ENCODE assay signal across 2 cellular contexts in the genomic region with DNA sequence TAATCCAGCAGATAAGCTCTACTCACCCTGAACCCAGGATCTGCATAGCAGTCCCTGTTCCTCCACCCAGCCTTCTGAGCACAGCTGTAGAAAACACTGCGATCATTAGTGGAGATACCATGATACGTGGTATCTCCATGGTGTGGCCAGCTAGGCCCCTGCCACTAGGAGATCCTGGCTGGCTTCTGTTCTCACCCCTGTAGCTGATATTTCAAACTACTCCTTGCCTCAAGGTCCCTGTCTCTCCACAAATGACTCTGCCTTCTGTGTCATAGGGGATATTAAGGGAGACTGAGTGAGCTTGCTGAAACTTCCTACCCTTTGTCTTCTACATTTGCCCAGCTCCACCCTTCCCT.
TF ChIP-seq lines count a peak whose summit lies in the region.

No MANE protein-coding gene starts in this region.

TF ChIP-seq in A549, 52 proteins besides CTCF, POLR2A, EP300 and RAD21:
- TF ChIP-seq HDAC2 (IDR thresholded peaks at IDR 0.05) (no peak), CBX8 (IDR thresholded peaks at IDR 0.05) (no peak), TFCP2L1 (CRISPR knock-in tag; IDR thresholded peaks at IDR 0.05) (no peak), NR3C1 (IDR thresholded peaks at IDR 0.05) (no peak), MYC (IDR thresholded peaks at IDR 0.05; ENCODE audit: borderline replicate concordance, low read length) (no peak), CHD2 (IDR thresholded peaks at IDR 0.05; ENCODE audit: low read length, partially characterized antibody) (no peak), PHF8 (IDR thresholded peaks at IDR 0.05; ENCODE audit: borderline replicate concordance, low read depth) (no peak), CEBPB (IDR thresholded peaks at IDR 0.05) (no peak)
- TF ChIP-seq, protein P1, sequence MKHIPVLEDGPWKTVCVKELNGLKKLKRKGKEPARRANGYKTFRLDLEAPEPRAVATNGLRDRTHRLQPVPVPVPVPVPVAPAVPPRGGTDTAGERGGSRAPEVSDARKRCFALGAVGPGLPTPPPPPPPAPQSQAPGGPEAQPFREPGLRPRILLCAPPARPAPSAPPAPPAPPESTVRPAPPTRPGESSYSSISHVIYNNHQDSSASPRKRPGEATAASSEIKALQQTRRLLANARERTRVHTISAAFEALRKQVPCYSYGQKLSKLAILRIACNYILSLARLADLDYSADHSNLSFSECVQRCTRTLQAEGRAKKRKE (CRISPR knock-in tag; IDR thresholded peaks at IDR 0.05; ENCODE audit: low read depth) = no peak
TF ChIP-seq in A549: peak in this region for 0.

TF ChIP-seq in H1, 55 proteins besides CTCF, POLR2A, EP300 and RAD21:
- TF ChIP-seq NRF1 (IDR thresholded peaks at IDR 0.05; ENCODE audit: low read depth, low read length) (no peak), SP4 (IDR thresholded peaks at IDR 0.05; ENCODE audit: low read length) (no peak), EZH2 (IDR thresholded peaks at IDR 0.05; ENCODE audit: low read depth, low read length, severe bottlenecking) (no peak), CREB1 (IDR thresholded peaks at IDR 0.05) (no peak), TCF12 (IDR thresholded peaks at IDR 0.05; ENCODE audit: low read depth, low read length) (no peak), SIN3A (conservative IDR thresholded peaks at IDR 0.05 in 1 of 2, IDR thresholded peaks at IDR 0.05 in 1 of 2; ENCODE audit: low read depth in 1 of 2, low read length in 2 of 2) (no peak), SAP30 (IDR thresholded peaks at IDR 0.05; ENCODE audit: insufficient read depth, insufficient replicate concordance, low read length) (no peak), POLR2AphosphoS5 (IDR thresholded peaks at IDR 0.05; ENCODE audit: low read depth, low read length) (no peak), SP1 (IDR thresholded peaks at IDR 0.05; ENCODE audit: low read depth, low read length) (no peak), SIRT6 (IDR thresholded peaks at IDR 0.05; ENCODE audit: low read length) (no peak), YY1 (IDR thresholded peaks at IDR 0.05; ENCODE audit: low read depth, low read length) (no peak), RBBP5 (IDR thresholded peaks at IDR 0.05; ENCODE audit: borderline replicate concordance, low read depth, low read length) (no peak), BRCA1 (IDR thresholded peaks at IDR 0.05; ENCODE audit: low read depth, low read length) (no peak), SP2 (IDR thresholded peaks at IDR 0.05; ENCODE audit: low read length) (no peak), SIX5 (IDR thresholded peaks at IDR 0.05; ENCODE audit: low read depth, low read length) (no peak), TAF7 (optimal IDR thresholded peaks at IDR 0.05; ENCODE audit: borderline replicate concordance, low read depth, low read length) (no peak)
- TF ChIP-seq, protein P2, sequence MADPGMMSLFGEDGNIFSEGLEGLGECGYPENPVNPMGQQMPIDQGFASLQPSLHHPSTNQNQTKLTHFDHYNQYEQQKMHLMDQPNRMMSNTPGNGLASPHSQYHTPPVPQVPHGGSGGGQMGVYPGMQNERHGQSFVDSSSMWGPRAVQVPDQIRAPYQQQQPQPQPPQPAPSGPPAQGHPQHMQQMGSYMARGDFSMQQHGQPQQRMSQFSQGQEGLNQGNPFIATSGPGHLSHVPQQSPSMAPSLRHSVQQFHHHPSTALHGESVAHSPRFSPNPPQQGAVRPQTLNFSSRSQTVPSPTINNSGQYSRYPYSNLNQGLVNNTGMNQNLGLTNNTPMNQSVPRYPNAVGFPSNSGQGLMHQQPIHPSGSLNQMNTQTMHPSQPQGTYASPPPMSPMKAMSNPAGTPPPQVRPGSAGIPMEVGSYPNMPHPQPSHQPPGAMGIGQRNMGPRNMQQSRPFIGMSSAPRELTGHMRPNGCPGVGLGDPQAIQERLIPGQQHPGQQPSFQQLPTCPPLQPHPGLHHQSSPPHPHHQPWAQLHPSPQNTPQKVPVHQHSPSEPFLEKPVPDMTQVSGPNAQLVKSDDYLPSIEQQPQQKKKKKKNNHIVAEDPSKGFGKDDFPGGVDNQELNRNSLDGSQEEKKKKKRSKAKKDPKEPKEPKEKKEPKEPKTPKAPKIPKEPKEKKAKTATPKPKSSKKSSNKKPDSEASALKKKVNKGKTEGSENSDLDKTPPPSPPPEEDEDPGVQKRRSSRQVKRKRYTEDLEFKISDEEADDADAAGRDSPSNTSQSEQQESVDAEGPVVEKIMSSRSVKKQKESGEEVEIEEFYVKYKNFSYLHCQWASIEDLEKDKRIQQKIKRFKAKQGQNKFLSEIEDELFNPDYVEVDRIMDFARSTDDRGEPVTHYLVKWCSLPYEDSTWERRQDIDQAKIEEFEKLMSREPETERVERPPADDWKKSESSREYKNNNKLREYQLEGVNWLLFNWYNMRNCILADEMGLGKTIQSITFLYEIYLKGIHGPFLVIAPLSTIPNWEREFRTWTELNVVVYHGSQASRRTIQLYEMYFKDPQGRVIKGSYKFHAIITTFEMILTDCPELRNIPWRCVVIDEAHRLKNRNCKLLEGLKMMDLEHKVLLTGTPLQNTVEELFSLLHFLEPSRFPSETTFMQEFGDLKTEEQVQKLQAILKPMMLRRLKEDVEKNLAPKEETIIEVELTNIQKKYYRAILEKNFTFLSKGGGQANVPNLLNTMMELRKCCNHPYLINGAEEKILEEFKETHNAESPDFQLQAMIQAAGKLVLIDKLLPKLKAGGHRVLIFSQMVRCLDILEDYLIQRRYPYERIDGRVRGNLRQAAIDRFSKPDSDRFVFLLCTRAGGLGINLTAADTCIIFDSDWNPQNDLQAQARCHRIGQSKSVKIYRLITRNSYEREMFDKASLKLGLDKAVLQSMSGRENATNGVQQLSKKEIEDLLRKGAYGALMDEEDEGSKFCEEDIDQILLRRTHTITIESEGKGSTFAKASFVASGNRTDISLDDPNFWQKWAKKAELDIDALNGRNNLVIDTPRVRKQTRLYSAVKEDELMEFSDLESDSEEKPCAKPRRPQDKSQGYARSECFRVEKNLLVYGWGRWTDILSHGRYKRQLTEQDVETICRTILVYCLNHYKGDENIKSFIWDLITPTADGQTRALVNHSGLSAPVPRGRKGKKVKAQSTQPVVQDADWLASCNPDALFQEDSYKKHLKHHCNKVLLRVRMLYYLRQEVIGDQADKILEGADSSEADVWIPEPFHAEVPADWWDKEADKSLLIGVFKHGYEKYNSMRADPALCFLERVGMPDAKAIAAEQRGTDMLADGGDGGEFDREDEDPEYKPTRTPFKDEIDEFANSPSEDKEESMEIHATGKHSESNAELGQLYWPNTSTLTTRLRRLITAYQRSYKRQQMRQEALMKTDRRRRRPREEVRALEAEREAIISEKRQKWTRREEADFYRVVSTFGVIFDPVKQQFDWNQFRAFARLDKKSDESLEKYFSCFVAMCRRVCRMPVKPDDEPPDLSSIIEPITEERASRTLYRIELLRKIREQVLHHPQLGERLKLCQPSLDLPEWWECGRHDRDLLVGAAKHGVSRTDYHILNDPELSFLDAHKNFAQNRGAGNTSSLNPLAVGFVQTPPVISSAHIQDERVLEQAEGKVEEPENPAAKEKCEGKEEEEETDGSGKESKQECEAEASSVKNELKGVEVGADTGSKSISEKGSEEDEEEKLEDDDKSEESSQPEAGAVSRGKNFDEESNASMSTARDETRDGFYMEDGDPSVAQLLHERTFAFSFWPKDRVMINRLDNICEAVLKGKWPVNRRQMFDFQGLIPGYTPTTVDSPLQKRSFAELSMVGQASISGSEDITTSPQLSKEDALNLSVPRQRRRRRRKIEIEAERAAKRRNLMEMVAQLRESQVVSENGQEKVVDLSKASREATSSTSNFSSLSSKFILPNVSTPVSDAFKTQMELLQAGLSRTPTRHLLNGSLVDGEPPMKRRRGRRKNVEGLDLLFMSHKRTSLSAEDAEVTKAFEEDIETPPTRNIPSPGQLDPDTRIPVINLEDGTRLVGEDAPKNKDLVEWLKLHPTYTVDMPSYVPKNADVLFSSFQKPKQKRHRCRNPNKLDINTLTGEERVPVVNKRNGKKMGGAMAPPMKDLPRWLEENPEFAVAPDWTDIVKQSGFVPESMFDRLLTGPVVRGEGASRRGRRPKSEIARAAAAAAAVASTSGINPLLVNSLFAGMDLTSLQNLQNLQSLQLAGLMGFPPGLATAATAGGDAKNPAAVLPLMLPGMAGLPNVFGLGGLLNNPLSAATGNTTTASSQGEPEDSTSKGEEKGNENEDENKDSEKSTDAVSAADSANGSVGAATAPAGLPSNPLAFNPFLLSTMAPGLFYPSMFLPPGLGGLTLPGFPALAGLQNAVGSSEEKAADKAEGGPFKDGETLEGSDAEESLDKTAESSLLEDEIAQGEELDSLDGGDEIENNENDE (IDR thresholded peaks at IDR 0.05; ENCODE audit: insufficient replicate concordance, low read length) = no peak
- TF ChIP-seq, protein P3, sequence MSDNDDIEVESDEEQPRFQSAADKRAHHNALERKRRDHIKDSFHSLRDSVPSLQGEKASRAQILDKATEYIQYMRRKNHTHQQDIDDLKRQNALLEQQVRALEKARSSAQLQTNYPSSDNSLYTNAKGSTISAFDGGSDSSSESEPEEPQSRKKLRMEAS (IDR thresholded peaks at IDR 0.05) = no peak
